ENCODE assay signal across 16 cellular contexts in the genomic region with DNA sequence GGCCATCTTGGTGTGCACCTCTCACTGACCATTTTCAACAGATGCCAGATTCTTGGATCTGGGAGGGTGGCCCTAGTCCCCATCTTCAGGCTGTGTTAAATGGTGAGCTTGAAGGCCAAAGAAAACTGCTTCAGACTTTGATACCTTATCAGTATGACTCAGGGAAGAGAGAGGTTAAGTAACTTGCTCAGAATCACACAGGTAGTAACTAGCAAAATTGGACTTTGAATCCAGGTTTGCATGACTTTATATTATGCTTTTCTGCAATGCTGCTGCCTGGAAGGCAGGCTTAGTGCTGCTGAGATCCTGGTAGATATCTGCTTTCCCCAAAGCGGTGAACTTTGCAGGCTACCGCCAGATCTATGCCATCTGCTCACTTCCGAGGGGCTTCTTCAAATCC.
DNase-seq lines count a peak whose midpoint lies in the region; ATAC-seq and TF ChIP-seq lines count a peak whose summit lies in the region.
"Had no signal": no experiment of that assay in that cellular context is flagged by ENCODE, and none has a peak within 500 bp of the region (broad histone marks: within the 10 kb centered on the region; RNA-seq: fewer than 3 reads in every experiment).

No MANE protein-coding gene starts in this region.

- in situ Hi-C loops in G401 (cut with HindIII; ENCODE audit: low sequenced_read_pairs), result no loop called here

- TF ChIP-seq CTCF in C4-2B (conservative IDR thresholded peaks at IDR 0.05) (no peak), VCaP (conservative IDR thresholded peaks at IDR 0.05) (no peak), mucosa of descending colon (IDR thresholded peaks at IDR 0.05) (no peak)

- no peaks in the 10 kb centered on the region for H3K9me3 Mint-ChIP-seq in activated T-cell treated with anti-CD3 and anti-CD28 coated beads, Interleukin-2, amount 50 U/mL, for 72 hours
- H3K9me3 Mint-ChIP-seq: CD8-positive, alpha-beta T cell had no signal

- DNase-seq in mucosa of descending colon (no peak), HCEC 1CT (no peak), G401 (ENCODE audit: low spot score) (no peak)
- no peak for DNase-seq in activated T-cell treated with anti-CD3 and anti-CD28 coated beads, Interleukin-2, amount 50 U/mL, for 72 hours
- DNase-seq: C1 segment of cervical spinal cord; Caco-2; CD4-positive, CD25-positive, alpha-beta regulatory T cell; CD8-positive, alpha-beta T cell; DND-41; GDM1; GM23248; H7 had no signal

- H3K36me3 ChIP-seq in mucosa of descending colon (ENCODE audit: low read depth), result no peaks in the 10 kb centered on the region

- no peaks in the 10 kb centered on the region for H3K4me1 ChIP-seq in mucosa of descending colon (ENCODE audit: low read depth)
- H3K4me1 ChIP-seq: Caco-2 had no signal

- H3K27ac ChIP-seq in C4-2B (peak overlapping the region; percentile 79), VCaP (peak overlapping the region; percentile 77)
- H3K27ac ChIP-seq: GM23248 had no signal

- no peak overlapping the region for H3K27ac Mint-ChIP-seq in activated T-cell treated with anti-CD3 and anti-CD28 coated beads, Interleukin-2, amount 50 U/mL, for 72 hours
- H3K27ac Mint-ChIP-seq: CD4-positive, CD25-positive, alpha-beta regulatory T cell; CD8-positive, alpha-beta T cell had no signal

- no peaks in the 10 kb centered on the region for H3K9me3 ChIP-seq in mucosa of descending colon
- H3K9me3 ChIP-seq: Caco-2 had no signal

- no peaks in the 10 kb centered on the region for H3K36me3 Mint-ChIP-seq in activated T-cell treated with anti-CD3 and anti-CD28 coated beads, Interleukin-2, amount 50 U/mL, for 72 hours (ENCODE audit: insufficient read depth in 2 of 2)
- H3K36me3 Mint-ChIP-seq: CD4-positive, CD25-positive, alpha-beta regulatory T cell; CD8-positive, alpha-beta T cell had no signal

- peak; percentile 81 for ATAC-seq in mucosa of descending colon
- no peak for ATAC-seq in activated T-cell treated with anti-CD3 and anti-CD28 coated beads, Interleukin-2, amount 50 U/mL, for 72 hours (replicated peaks in 1 of 2)
- ATAC-seq: CD8-positive, alpha-beta T cell; GM12878; HCT116 had no signal

- H3K27me3 Mint-ChIP-seq in activated T-cell treated with anti-CD3 and anti-CD28 coated beads, Interleukin-2, amount 50 U/mL, for 72 hours (ENCODE audit: low read depth), result no peaks in the 10 kb centered on the region
- H3K27me3 Mint-ChIP-seq: CD4-positive, CD25-positive, alpha-beta regulatory T cell had no signal

- intact Hi-C loops in mucosa of descending colon (cut with DNase I, micrococcal nuclease), result no loop called here

- H3K4me1 Mint-ChIP-seq in activated T-cell treated with anti-CD3 and anti-CD28 coated beads, Interleukin-2, amount 50 U/mL, for 72 hours (ENCODE audit: low read depth), result no peaks in the 10 kb centered on the region
- H3K4me1 Mint-ChIP-seq: CD4-positive, CD25-positive, alpha-beta regulatory T cell had no signal

- H3K4me3 Mint-ChIP-seq in activated T-cell treated with anti-CD3 and anti-CD28 coated beads, Interleukin-2, amount 50 U/mL, for 72 hours, result no peak overlapping the region
- H3K4me3 Mint-ChIP-seq: CD8-positive, alpha-beta T cell had no signal

- no peak overlapping the region for H3K4me3 ChIP-seq in mucosa of descending colon
- H3K4me3 ChIP-seq: GM12878, GM23248 had no signal
